Comparison of ENCODE assay signal across 8 cellular contexts in the genomic region with DNA sequence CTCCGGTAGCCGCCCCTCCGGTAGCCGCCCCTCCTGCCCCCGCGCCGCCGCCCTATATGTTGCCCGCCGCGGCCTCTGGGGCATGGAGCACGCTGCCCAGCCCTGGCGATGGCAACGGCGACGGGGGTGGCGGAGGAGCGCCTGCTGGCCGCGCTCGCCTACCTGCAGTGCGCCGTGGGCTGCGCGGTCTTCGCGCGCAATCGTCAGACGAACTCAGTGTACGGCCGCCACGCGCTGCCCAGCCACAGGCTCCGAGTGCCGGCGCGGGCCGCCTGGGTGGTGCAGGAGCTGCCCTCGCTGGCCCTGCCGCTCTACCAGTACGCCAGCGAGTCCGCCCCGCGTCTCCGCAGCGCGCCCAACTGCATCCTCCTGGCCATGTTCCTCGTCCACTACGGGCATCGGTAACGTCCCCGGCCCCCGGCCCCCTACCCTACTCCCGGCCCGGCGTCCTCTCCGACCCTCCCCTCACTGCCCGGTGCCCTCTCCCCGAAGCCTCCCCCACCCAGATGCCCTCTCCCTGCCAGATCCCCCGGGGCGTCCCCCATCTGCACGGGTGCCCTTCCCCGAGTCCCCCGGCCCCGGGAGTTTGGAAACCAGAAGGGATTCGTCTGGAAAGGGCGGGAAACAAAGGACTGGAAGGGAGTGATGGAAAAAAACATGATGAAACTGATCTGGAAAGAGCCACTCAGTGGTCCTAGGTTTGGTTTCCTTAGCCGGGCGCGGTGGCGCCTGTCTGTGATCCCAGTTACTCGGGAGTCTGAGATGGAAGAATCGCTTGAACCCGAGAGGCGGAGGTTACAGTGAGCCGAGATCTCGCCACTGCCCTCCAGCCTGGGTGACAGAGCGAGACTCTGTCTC. TPM values are rescaled to one million over a fixed set of nuclear protein-coding genes. Genes with fewer than 3 reads are reported as not detected.
A peak's percentile ranks its signal among the peaks of the same experiment; 100 is the strongest.
DNase-seq lines count a peak whose midpoint lies in the region; ATAC-seq and TF ChIP-seq lines count a peak whose summit lies in the region.

No MANE protein-coding gene starts in this region.

- peaks cover 11 to 22% (median 18%) of the 10 kb centered on the region in 3 donors for H3K36me3 ChIP-seq in skeletal muscle tissue (ENCODE audit: control insufficient read depth in 3 of 3, insufficient read depth in 3 of 3, low read length in 3 of 3)

- H3K4me3 ChIP-seq in astrocyte of the spinal cord (ENCODE audit: low read depth, low read length) (peak overlapping the region; percentile 91), iPS-18c (ENCODE audit: insufficient read depth, low read depth, low read length) (peak overlapping the region; percentile 65), skeletal muscle tissue (ENCODE audit: low read length in 3 of 3) (peak overlapping the region; percentile 73 to 88 (median 84))

- no peaks in the 10 kb centered on the region for H3K9me3 ChIP-seq in iPS-18c (ENCODE audit: control insufficient read depth, insufficient read depth, low read length)
- H3K9me3 ChIP-seq in skeletal muscle tissue (ENCODE audit: control insufficient read depth in 3 of 3, low read length in 3 of 3) = no peaks in the 10 kb centered on the region

- no peak for TF ChIP-seq CTCF in C4-2B (conservative IDR thresholded peaks at IDR 0.05)
- TF ChIP-seq CTCF in astrocyte of the spinal cord (IDR thresholded peaks at IDR 0.05; ENCODE audit: low read depth, low read length) = no peak

- H3K27me3 ChIP-seq in skeletal muscle tissue (ENCODE audit: control insufficient read depth in 3 of 3, insufficient read depth in 3 of 3, low read length in 3 of 3) = no peaks in the 10 kb centered on the region

- peak overlapping the region in 2 of 3 donors; percentile 90 to 91 for H3K9ac ChIP-seq in skeletal muscle tissue (ENCODE audit: low read depth in 1 of 3, low read length in 3 of 3)

- in situ Hi-C loops in astrocyte of the spinal cord (cut with HindIII; ENCODE audit: low sequenced_read_pairs) = no loop called here

- H3K27ac ChIP-seq in C4-2B (peak overlapping the region; percentile 77), skeletal muscle tissue (ENCODE audit: low read depth, low read length) (peak overlapping the region; percentile 92)

- peaks cover 18 to 23% (median 21%) of the 10 kb centered on the region in 3 donors for H3K4me1 ChIP-seq in skeletal muscle tissue (ENCODE audit: control insufficient read depth in 3 of 3, insufficient read depth in 3 of 3, low read length in 3 of 3)

- DNase-seq in NCI-H345 treated with DMSO at 0.1 percent for 48 hours (lab: John Stamatoyannopoulos, UW; ENCODE audit: unreplicated experiment) (peak; percentile 37), astrocyte of the spinal cord (ENCODE audit: low read depth, low spot score) (no peak), occipital lobe (lab: John Stamatoyannopoulos, UW) (no peak)

- ATAC-seq in GM18519 (IDR thresholded peaks at IDR 0.05; ENCODE audit: low FRiP score, unreplicated experiment) (peak; percentile 47), HG02970 (IDR thresholded peaks at IDR 0.05; ENCODE audit: low FRiP score, unreplicated experiment) (peak; percentile 38)

RNA-seq across cellular contexts. Expression of a gene that starts 0.5 kb away (rescaled TPM):
- total RNA-seq in skeletal muscle tissue (4.2 TPM), occipital lobe (51.8 TPM)

RNA-seq across cellular contexts. Expression of a gene that starts 0.9 kb away (rescaled TPM):
- total RNA-seq in skeletal muscle tissue = 30.8 TPM
- 41.2 TPM for total RNA-seq in occipital lobe

Comparison
In these comparisons a context has a peak if more than half of its experiments do, and no peak if none do; other contexts are left out.
1. RNA of a gene that starts 0.5 kb away (total RNA-seq): 51.8 TPM in occipital lobe (single experiment); 4.2 TPM in skeletal muscle tissue (single experiment); every median in the first group is over 10 times any median in the second.
2. Peak in every context shown above with its lines, with median percentiles within 50 percentile points of each other: H3K4me3 ChIP-seq.